Comparison of ENCODE assay signal across 13 cellular contexts in the genomic region with DNA sequence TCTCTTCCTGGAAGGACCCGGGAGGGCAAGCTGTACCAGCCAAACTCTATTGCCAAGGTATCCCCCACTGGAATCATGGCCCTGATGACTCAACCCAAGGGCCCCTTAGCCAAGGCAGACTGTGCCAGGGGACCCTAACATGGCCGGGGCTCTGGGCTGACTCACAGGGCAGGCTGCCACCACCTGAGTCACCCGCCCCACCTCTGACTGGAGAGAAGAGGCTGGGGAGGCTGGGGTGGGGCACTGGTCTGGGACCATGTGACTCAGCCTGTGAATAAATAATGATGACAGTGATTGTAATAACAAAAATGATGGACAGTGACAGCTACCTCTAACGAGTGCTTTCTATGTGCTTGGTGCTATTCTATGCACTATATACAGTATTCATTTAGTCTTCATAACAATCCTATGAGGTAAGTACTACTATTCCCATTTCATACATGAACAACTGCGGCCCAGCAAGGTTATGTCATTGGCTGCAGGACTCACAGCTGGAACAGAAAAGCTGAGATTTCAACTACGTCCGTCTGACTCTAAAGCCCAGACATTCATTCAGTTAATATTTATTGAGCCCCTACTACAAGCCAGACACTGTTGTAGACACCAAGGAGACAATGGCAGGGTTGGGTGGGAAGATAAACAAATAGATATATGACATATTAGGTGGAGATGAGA.
DNase-seq lines count a peak whose midpoint lies in the region; ATAC-seq, FAIRE-seq and TF ChIP-seq lines count a peak whose summit lies in the region.
"Had no signal": no experiment of that assay in that cellular context is flagged by ENCODE, and none has a peak within 500 bp of the region (broad histone marks: within the 10 kb centered on the region; RNA-seq: fewer than 3 reads in every experiment).

No MANE protein-coding gene starts in this region.

- CTCF ChIA-PET in CD4-positive, alpha-beta memory T cell (lab: Charles Lee; ENCODE audit: partially characterized antibody), result no interaction called here
- CTCF ChIA-PET in naive thymus-derived CD4-positive, alpha-beta T cell (lab: Charles Lee), result no interaction called here

- FAIRE-seq in bronchial epithelial cell (lab: Jason Lieb, UNC), result peak; percentile 50

- POLR2A ChIA-PET in CD4-positive, alpha-beta memory T cell (lab: Charles Lee; ENCODE audit: partially characterized antibody), result no interaction called here
- POLR2A ChIA-PET in naive thymus-derived CD4-positive, alpha-beta T cell (lab: Charles Lee), result no interaction called here

- H3K4me3 ChIP-seq in bronchial epithelial cell (ENCODE audit: low read depth, low read length) (no peak overlapping the region), left lung (no peak overlapping the region), uterus (no peak overlapping the region)
- no peak overlapping the region for H3K4me3 ChIP-seq in CD4-positive, alpha-beta memory T cell (ENCODE audit: low read length in 2 of 2)
- no peak overlapping the region for H3K4me3 ChIP-seq in naive thymus-derived CD4-positive, alpha-beta T cell (ENCODE audit: low read length)
- H3K4me3 ChIP-seq: BLaER1 treated with 17β-estradiol and CSF1 and Interleukin-3, amounts not matched to agents 10 nM and 100 nM had no signal

- peak; percentile 6 for DNase-seq in stimulated activated CD4-positive, alpha-beta T cell treated with anti-CD3 and anti-CD28 coated beads, Interleukin-15, amount 100 ng/mL, for 24 hours
- DNase-seq in stimulated activated CD4-positive, alpha-beta T cell treated with anti-CD3 and anti-CD28 coated beads, Interleukin-4, amount 100 ng/mL, for 4 hours, result no peak
- peak; percentile 91 for DNase-seq in bronchial epithelial cell (ENCODE audit: low read depth)
- DNase-seq in left lung, result peak; percentile 66 to 85
- peak; percentile 83 to 92 for DNase-seq in uterus
- DNase-seq in CD4-positive, alpha-beta memory T cell, result no peak
- DNase-seq in hippocampal formation (lab: John Stamatoyannopoulos, UW), result no peak
- no peak for DNase-seq in naive thymus-derived CD4-positive, alpha-beta T cell
- DNase-seq: activated CD4-positive, alpha-beta memory T cell treated with anti-CD3 and anti-CD28 coated beads for 36 hours; effector memory CD8-positive, alpha-beta T cell; NCI-H69; stimulated activated naive CD4-positive, alpha-beta T cell treated with Interleukin-2 at 50 U/mL for 16 hours had no signal

- H3K27me3 Mint-ChIP-seq in CD4-positive, alpha-beta memory T cell, result peaks cover 15 to 18% of the 10 kb centered on the region in 2 donors
- peaks cover 0 to 10% (median 0%) of the 10 kb centered on the region in 5 donors for H3K27me3 Mint-ChIP-seq in naive thymus-derived CD4-positive, alpha-beta T cell

- no peaks in the 10 kb centered on the region for H3K36me3 ChIP-seq in bronchial epithelial cell (ENCODE audit: control insufficient read depth, insufficient read depth, low read length)
- no peaks in the 10 kb centered on the region for H3K36me3 ChIP-seq in left lung
- no peaks in the 10 kb centered on the region for H3K36me3 ChIP-seq in uterus
- no peaks in the 10 kb centered on the region for H3K36me3 ChIP-seq in CD4-positive, alpha-beta memory T cell (ENCODE audit: insufficient read depth, low read length)
- H3K36me3 ChIP-seq in naive thymus-derived CD4-positive, alpha-beta T cell (ENCODE audit: control insufficient read depth in 2 of 3, insufficient read depth in 3 of 3, low read length in 3 of 3), result no peaks in the 10 kb centered on the region
- H3K36me3 ChIP-seq: BLaER1 treated with 17β-estradiol and CSF1 and Interleukin-3, amounts not matched to agents 10 nM and 100 nM had no signal

- no peaks in the 10 kb centered on the region for H3K27me3 ChIP-seq in bronchial epithelial cell (ENCODE audit: control insufficient read depth, insufficient read depth, low read length)
- H3K27me3 ChIP-seq in left lung, result no peaks in the 10 kb centered on the region
- no peaks in the 10 kb centered on the region for H3K27me3 ChIP-seq in uterus
- H3K27me3 ChIP-seq in CD4-positive, alpha-beta memory T cell (ENCODE audit: insufficient read depth, low read length), result no peaks in the 10 kb centered on the region
- no peaks in the 10 kb centered on the region for H3K27me3 ChIP-seq in naive thymus-derived CD4-positive, alpha-beta T cell (ENCODE audit: control insufficient read depth in 2 of 2, insufficient read depth in 2 of 2, low read length in 2 of 2)
- H3K27me3 ChIP-seq: BLaER1 treated with 17β-estradiol and CSF1 and Interleukin-3, amounts not matched to agents 10 nM and 100 nM had no signal

- no peaks in the 10 kb centered on the region for H3K9me3 ChIP-seq in left lung
- no peaks in the 10 kb centered on the region for H3K9me3 ChIP-seq in uterus
- no peaks in the 10 kb centered on the region for H3K9me3 ChIP-seq in CD4-positive, alpha-beta memory T cell (ENCODE audit: control insufficient read depth in 1 of 2, low read length in 2 of 2)
- H3K9me3 ChIP-seq in naive thymus-derived CD4-positive, alpha-beta T cell (ENCODE audit: control insufficient read depth in 2 of 3, low read length in 3 of 3), result no peaks in the 10 kb centered on the region
- H3K9me3 ChIP-seq: BLaER1 treated with 17β-estradiol and CSF1 and Interleukin-3, amounts not matched to agents 10 nM and 100 nM had no signal

- ATAC-seq in left lung, result peak; percentile 87
- no peak for ATAC-seq in naive thymus-derived CD4-positive, alpha-beta T cell
- ATAC-seq: effector memory CD8-positive, alpha-beta T cell had no signal

- no peak for TF ChIP-seq POLR2A in uterus (IDR thresholded peaks at IDR 0.05)

- H3K4me1 Mint-ChIP-seq in CD4-positive, alpha-beta memory T cell, result no peaks in the 10 kb centered on the region
- no peaks in the 10 kb centered on the region for H3K4me1 Mint-ChIP-seq in naive thymus-derived CD4-positive, alpha-beta T cell

- intact Hi-C loops in left lung (cut with DNase I) (no loop called here), uterus (cut with DNase I; ENCODE audit: low total_unique reads) (no loop called here)
- intact Hi-C loops in CD4-positive, alpha-beta memory T cell (cut with micrococcal nuclease), result no loop called here
- intact Hi-C loops in naive thymus-derived CD4-positive, alpha-beta T cell (cut with micrococcal nuclease), result no loop called here

- no peaks in the 10 kb centered on the region for H3K36me3 Mint-ChIP-seq in CD4-positive, alpha-beta memory T cell
- no peaks in the 10 kb centered on the region for H3K36me3 Mint-ChIP-seq in naive thymus-derived CD4-positive, alpha-beta T cell
- H3K36me3 Mint-ChIP-seq: activated CD4-positive, alpha-beta memory T cell treated with anti-CD3 and anti-CD28 coated beads for 36 hours had no signal

- peaks cover 2 to 15% of the 10 kb centered on the region in 2 donors for H3K4me1 ChIP-seq in left lung
- peaks cover 4 to 12% of the 10 kb centered on the region in 2 donors for H3K4me1 ChIP-seq in uterus
- no peaks in the 10 kb centered on the region for H3K4me1 ChIP-seq in CD4-positive, alpha-beta memory T cell (ENCODE audit: insufficient read depth, low read length)
- no peaks in the 10 kb centered on the region for H3K4me1 ChIP-seq in naive thymus-derived CD4-positive, alpha-beta T cell (ENCODE audit: control insufficient read depth in 2 of 2, insufficient read depth in 2 of 2, low read length in 2 of 2)
- H3K4me1 ChIP-seq: BLaER1 treated with 17β-estradiol and CSF1 and Interleukin-3, amounts not matched to agents 10 nM and 100 nM had no signal

- H3K4me3 Mint-ChIP-seq in CD4-positive, alpha-beta memory T cell, result no peak overlapping the region
- no peak overlapping the region for H3K4me3 Mint-ChIP-seq in naive thymus-derived CD4-positive, alpha-beta T cell
- H3K4me3 Mint-ChIP-seq: activated CD4-positive, alpha-beta memory T cell treated with anti-CD3 and anti-CD28 coated beads for 36 hours; effector memory CD8-positive, alpha-beta T cell had no signal

- H3K9me3 Mint-ChIP-seq in CD4-positive, alpha-beta memory T cell, result no peaks in the 10 kb centered on the region
- no peaks in the 10 kb centered on the region for H3K9me3 Mint-ChIP-seq in naive thymus-derived CD4-positive, alpha-beta T cell
- H3K9me3 Mint-ChIP-seq: activated CD4-positive, alpha-beta memory T cell treated with anti-CD3 and anti-CD28 coated beads for 36 hours; effector memory CD8-positive, alpha-beta T cell had no signal

- H3K27ac Mint-ChIP-seq in CD4-positive, alpha-beta memory T cell, result no peak overlapping the region
- no peak overlapping the region for H3K27ac Mint-ChIP-seq in naive thymus-derived CD4-positive, alpha-beta T cell
- H3K27ac Mint-ChIP-seq: activated CD4-positive, alpha-beta memory T cell treated with anti-CD3 and anti-CD28 coated beads for 36 hours; effector memory CD8-positive, alpha-beta T cell had no signal

- TF ChIP-seq CTCF in bronchial epithelial cell (IDR thresholded peaks at IDR 0.05; ENCODE audit: insufficient read depth, low read length, severe bottlenecking), result no peak
- no peak for TF ChIP-seq CTCF in left lung (IDR thresholded peaks at IDR 0.05)
- no peak for TF ChIP-seq CTCF in uterus (IDR thresholded peaks at IDR 0.05)

- H3K27ac ChIP-seq in left lung (peak overlapping the region; percentile 39 to 41), uterus (peak overlapping the region; percentile 78)
- H3K27ac ChIP-seq in CD4-positive, alpha-beta memory T cell (ENCODE audit: low read depth, low read length), result no peak overlapping the region
- H3K27ac ChIP-seq in naive thymus-derived CD4-positive, alpha-beta T cell (ENCODE audit: low read depth, low read length), result no peak overlapping the region
- H3K27ac ChIP-seq: BLaER1 treated with 17β-estradiol and CSF1 and Interleukin-3, amounts not matched to agents 10 nM and 100 nM had no signal

Comparison
In these comparisons a context has a peak if more than half of its experiments do, and no peak if none do; other contexts are left out.
1. DNase-seq: peak in stimulated activated CD4-positive, alpha-beta T cell treated with anti-CD3 and anti-CD28 coated beads, Interleukin-15, amount 100 ng/mL, for 24 hours (single experiment), bronchial epithelial cell (single experiment), left lung (2 of 2) and uterus (2 of 2); none in stimulated activated CD4-positive, alpha-beta T cell treated with anti-CD3 and anti-CD28 coated beads, Interleukin-4, amount 100 ng/mL, for 4 hours (0 of 2), CD4-positive, alpha-beta memory T cell (0 of 5), hippocampal formation (0 of 2) and naive thymus-derived CD4-positive, alpha-beta T cell (0 of 9).
2. H3K27ac ChIP-seq: peak in left lung (2 of 2) and uterus (2 of 2); none in CD4-positive, alpha-beta memory T cell (single experiment) and naive thymus-derived CD4-positive, alpha-beta T cell (single experiment).